1 cellular context compared by ENCODE assay signal in genomic region chr10:124356706-124357582, GRCh38.
TF ChIP-seq lines count a peak whose summit lies in the region.

No MANE protein-coding gene starts in this region.

TF ChIP-seq in K562, 482 proteins besides CTCF, POLR2A, EP300 and RAD21 (continued from another document):
- no peak for TF ChIP-seq CHD7 (IDR thresholded peaks at IDR 0.05; ENCODE audit: low read depth, low read length)
- no peak for TF ChIP-seq TGIF2 (CRISPR knock-in tag; IDR thresholded peaks at IDR 0.05)
- TF ChIP-seq SAP30 (IDR thresholded peaks at IDR 0.05; ENCODE audit: borderline replicate concordance, insufficient read depth, low read depth, low read length, poor library complexity, severe bottlenecking) = no peak
- peak; percentile 41; the same call in 1 of the 2 replicates for TF ChIP-seq PKNOX1 (IDR thresholded peaks at IDR 0.05)
- no peak for TF ChIP-seq ARHGAP35 (IDR thresholded peaks at IDR 0.05; ENCODE audit: partially characterized antibody)
- no peak for TF ChIP-seq IRF9 (tag; IDR thresholded peaks at IDR 0.05)
- peak; percentile 9; the same call in 1 of the 2 replicates for TF ChIP-seq SPI1 (IDR thresholded peaks at IDR 0.05; ENCODE audit: borderline replicate concordance, low read depth, low read length)
- no peak for TF ChIP-seq PRPF4 (IDR thresholded peaks at IDR 0.05; ENCODE audit: insufficient read depth, low read depth, low read length, poor library complexity, severe bottlenecking)
- no peak for TF ChIP-seq ARID1B (IDR thresholded peaks at IDR 0.05)
- TF ChIP-seq SIX5 (IDR thresholded peaks at IDR 0.05; ENCODE audit: borderline replicate concordance in 1 of 2, insufficient read depth in 1 of 2, low read depth in 1 of 2, low read length in 2 of 2) = no peak
